In the genomic region with DNA sequence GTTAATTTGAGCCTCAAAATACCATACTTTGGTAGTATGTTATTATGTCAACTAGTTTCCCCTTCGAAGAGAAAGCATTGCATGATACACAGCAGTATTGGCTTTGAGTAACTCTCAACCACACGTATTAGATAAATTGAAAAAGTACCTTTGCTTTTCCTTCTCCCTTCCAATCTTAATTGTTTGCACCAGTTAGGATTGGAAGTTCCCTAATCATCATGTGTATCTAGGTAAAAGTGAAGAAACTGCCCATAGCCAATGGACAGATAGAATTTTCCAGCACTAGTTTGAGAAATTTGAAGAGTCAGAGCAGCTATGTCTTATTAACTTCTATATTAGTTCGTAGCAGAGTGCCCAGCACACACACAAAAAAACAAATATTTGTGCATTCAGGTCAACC, we compare ENCODE assay signal across 26 cellular contexts.
"Had no signal": no experiment of that assay in that cellular context is flagged by ENCODE, and none has a peak within 500 bp of the region (broad histone marks: within the 10 kb centered on the region; RNA-seq: fewer than 3 reads in every experiment).

No MANE protein-coding gene starts in this region.

- H3K79me2 ChIP-seq: hepatocyte had no signal

- H3K4me3 Mint-ChIP-seq: dendritic cell treated with granulocyte-macrophage colony-stimulating factor and Interleukin-4, amounts not matched to agents 40 ng/mL and 50 ng/mL, for 4 days; effector memory CD8-positive, alpha-beta T cell; endodermal cell; mesothelial cell of epicardium; naive B cell; naive thymus-derived CD8-positive, alpha-beta T cell had no signal

- H3K27ac Mint-ChIP-seq: dendritic cell treated with granulocyte-macrophage colony-stimulating factor and Interleukin-4, amounts not matched to agents 40 ng/mL and 50 ng/mL, for 4 days; effector memory CD8-positive, alpha-beta T cell; endodermal cell; mesothelial cell of epicardium; naive B cell; naive thymus-derived CD8-positive, alpha-beta T cell had no signal

- H3K4me1 ChIP-seq: colonic mucosa, esophagus muscularis mucosa, foreskin keratinocyte, gastroesophageal sphincter, heart left ventricle, left lung, lower lobe of right lung had no signal

- FAIRE-seq: endometrium, endothelial cell of umbilical vein, frontal cortex, islet of Langerhans, keratinocyte had no signal

- ATAC-seq: effector memory CD8-positive, alpha-beta T cell; foreskin keratinocyte; gastroesophageal sphincter; heart left ventricle; left cardiac atrium; left lung; left ventricle myocardium superior; lower lobe of right lung; mucosa of descending colon; naive thymus-derived CD8-positive, alpha-beta T cell had no signal

- H3K27ac ChIP-seq: colonic mucosa, esophagus muscularis mucosa, foreskin keratinocyte, gastroesophageal sphincter, heart left ventricle, hepatocyte, left lung, lower lobe of right lung had no signal

- H3K36me3 Mint-ChIP-seq: mesothelial cell of epicardium; naive B cell; naive thymus-derived CD8-positive, alpha-beta T cell had no signal

- H2AFZ ChIP-seq: hepatocyte had no signal

- H3K4me3 ChIP-seq: colonic mucosa, esophagus muscularis mucosa, gastroesophageal sphincter, heart left ventricle, hepatocyte, left lung, lower lobe of right lung, mucosa of descending colon had no signal

- H3K36me3 ChIP-seq: colonic mucosa, esophagus muscularis mucosa, gastroesophageal sphincter, heart left ventricle, left lung, lower lobe of right lung had no signal

- H3K27me3 ChIP-seq: colonic mucosa, esophagus muscularis mucosa, foreskin keratinocyte, gastroesophageal sphincter, heart left ventricle, hepatocyte, left lung had no signal

- H3K9me3 ChIP-seq: colonic mucosa, lower lobe of right lung, mucosa of descending colon had no signal

- H3K27me3 Mint-ChIP-seq: dendritic cell treated with granulocyte-macrophage colony-stimulating factor and Interleukin-4, amounts not matched to agents 40 ng/mL and 50 ng/mL, for 4 days; effector memory CD8-positive, alpha-beta T cell; naive B cell; naive thymus-derived CD8-positive, alpha-beta T cell had no signal

- H3K4me1 Mint-ChIP-seq: endodermal cell; mesothelial cell of epicardium; naive B cell; naive thymus-derived CD8-positive, alpha-beta T cell had no signal

- DNase-seq: colonic mucosa; cortex of kidney; effector CD8-positive, alpha-beta T cell; effector memory CD8-positive, alpha-beta T cell; endodermal cell; foreskin keratinocyte; heart left ventricle; hypothalamus; left cardiac atrium; left lung; left ventricle myocardium superior; lower lobe of right lung; mesenchymal stem cell; mucosa of descending colon; naive B cell; naive thymus-derived CD8-positive, alpha-beta T cell had no signal

- H3K4me2 ChIP-seq: hepatocyte had no signal
